In the genomic region with DNA sequence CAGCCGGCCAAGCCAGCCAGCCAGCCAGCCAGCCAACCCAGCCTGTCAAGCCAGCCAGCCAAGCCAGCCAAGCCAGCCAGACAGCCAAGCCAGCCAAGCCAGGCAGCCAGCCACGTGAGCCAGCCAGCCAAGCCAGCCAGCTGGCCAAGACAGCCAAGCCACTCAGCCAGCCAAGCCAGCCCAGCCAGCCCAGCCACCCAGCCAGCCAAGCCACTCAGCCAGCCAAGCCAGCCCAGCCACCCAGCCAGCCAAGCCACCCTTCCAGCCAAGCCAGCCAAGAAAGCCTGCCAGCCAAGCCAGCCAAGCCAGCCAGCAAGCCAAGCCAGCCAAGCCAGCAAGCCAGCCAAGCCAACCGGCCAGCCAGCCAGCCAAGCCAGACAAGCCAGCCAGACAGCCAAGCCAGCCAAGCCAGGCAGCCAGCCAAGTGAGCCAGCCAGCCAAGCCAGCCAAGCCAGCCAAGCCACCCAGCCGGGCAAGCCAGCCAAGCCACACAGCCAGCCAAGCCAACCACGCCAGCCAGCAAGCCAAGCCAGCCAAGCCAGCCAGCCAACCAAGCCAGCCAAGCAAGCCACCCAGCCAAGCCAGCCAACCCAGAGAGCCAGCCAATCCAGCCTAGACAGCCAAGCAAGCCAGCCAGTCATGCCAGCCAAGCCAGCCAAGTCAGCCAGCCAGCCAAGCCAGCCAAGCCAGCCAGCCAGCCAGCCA, we compare ENCODE assay signal across 8 cellular contexts.
DNase-seq lines count a peak whose midpoint lies in the region; ATAC-seq lines count a peak whose summit lies in the region.

No MANE protein-coding gene starts in this region.

- no peak overlapping the region for H3K4me2 ChIP-seq in mesendoderm (ENCODE audit: low read length)

- ATAC-seq in activated CD8-positive, alpha-beta memory T cell treated with anti-CD3 and anti-CD28 coated beads, Interleukin-2, amount 10 ng/mL, durations not matched to agents 7 days and 5 days = no peak
- ATAC-seq in right cardiac atrium = peak; percentile 36 to 44
- no peak for ATAC-seq in stimulated activated naive CD8-positive, alpha-beta T cell treated with anti-CD3 and anti-CD28 coated beads, Interleukin-15, Interleukin-2, amounts not matched to agents 100 U/mL and 50 U/mL, for 24 hours

- peaks cover 3% of the 10 kb centered on the region for H3K9me3 Mint-ChIP-seq in activated CD8-positive, alpha-beta memory T cell treated with anti-CD3 and anti-CD28 coated beads, Interleukin-2, amount 10 ng/mL, durations not matched to agents 7 days and 5 days (ENCODE audit: low read depth)

- H3K56ac ChIP-seq in mesendoderm (ENCODE audit: low read length) = no peak overlapping the region

- no peak overlapping the region for H3K27ac Mint-ChIP-seq in activated CD8-positive, alpha-beta memory T cell treated with anti-CD3 and anti-CD28 coated beads, Interleukin-2, amount 10 ng/mL, durations not matched to agents 7 days and 5 days

- 76% methylated on average over 5 of the region's 5 CpGs for WGBS in right cardiac atrium
- WGBS in mesendoderm (ENCODE audit: extremely low coverage, insufficient coverage, low lambda C conversion rate) = no CpG with 5 or more reads among the region's 5 CpGs

- no peaks in the 10 kb centered on the region for H3K79me1 ChIP-seq in mesendoderm (ENCODE audit: low read length)

- H3K9ac ChIP-seq in mesendoderm (ENCODE audit: low read length) = no peak overlapping the region

- H4K5ac ChIP-seq in mesendoderm (ENCODE audit: low read length) = no peak overlapping the region

- H2AK5ac ChIP-seq in mesendoderm (ENCODE audit: low read length) = no peak overlapping the region

- CTCF ChIA-PET in activated CD8-positive, alpha-beta memory T cell treated with anti-CD3 and anti-CD28 coated beads, Interleukin-2, amount 10 ng/mL, durations not matched to agents 7 days and 5 days (lab: Charles Lee) = no interaction called here

- no peak overlapping the region for H2BK15ac ChIP-seq in mesendoderm (replicated peaks; ENCODE audit: low read depth)

- no peak overlapping the region for H2BK5ac ChIP-seq in mesendoderm (ENCODE audit: low read length)

- H3K4ac ChIP-seq in mesendoderm (ENCODE audit: low read depth, low read length) = no peak overlapping the region

- peak; percentile 50 for DNase-seq in H7
- peak; percentile 54 for DNase-seq in activated CD8-positive, alpha-beta memory T cell treated with anti-CD3 and anti-CD28 coated beads, Interleukin-2, amount 10 ng/mL, durations not matched to agents 7 days and 5 days
- peak; percentile 69 to 92 (median 89) for DNase-seq in right cardiac atrium
- DNase-seq in stimulated activated naive CD8-positive, alpha-beta T cell treated with anti-CD3 and anti-CD28 coated beads, Interleukin-15, Interleukin-2, amounts not matched to agents 100 U/mL and 50 U/mL, for 24 hours = peak; percentile 50
- no peak for DNase-seq in HuH-7.5 (ENCODE audit: low spot score)
- DNase-seq in mesendoderm = no peak
- no peak for DNase-seq in SHP77 treated with DMSO at 0.1 percent for 48 hours (lab: John Stamatoyannopoulos, UW)
- DNase-seq in A172 (ENCODE audit: low spot score) = no peak

- H3K18ac ChIP-seq in mesendoderm (ENCODE audit: low read length) = no peak overlapping the region

- no peaks in the 10 kb centered on the region for H3K4me1 Mint-ChIP-seq in activated CD8-positive, alpha-beta memory T cell treated with anti-CD3 and anti-CD28 coated beads, Interleukin-2, amount 10 ng/mL, durations not matched to agents 7 days and 5 days

- H3K4me3 ChIP-seq in H7 (ENCODE audit: insufficient read depth, low read depth, low read length) = no peak overlapping the region
- no peak overlapping the region for H3K4me3 ChIP-seq in right cardiac atrium (ENCODE audit: low read length)
- no peak overlapping the region for H3K4me3 ChIP-seq in mesendoderm (ENCODE audit: low read length)

- no peak overlapping the region for H3K23ac ChIP-seq in mesendoderm (ENCODE audit: low read length)

- H3K27me3 Mint-ChIP-seq in activated CD8-positive, alpha-beta memory T cell treated with anti-CD3 and anti-CD28 coated beads, Interleukin-2, amount 10 ng/mL, durations not matched to agents 7 days and 5 days = no peaks in the 10 kb centered on the region

- H3K4me1 ChIP-seq in right cardiac atrium (ENCODE audit: control insufficient read depth, insufficient read depth, low read length) (no peaks in the 10 kb centered on the region), mesendoderm (ENCODE audit: control insufficient read depth, low read depth, low read length) (no peaks in the 10 kb centered on the region)

- no peaks in the 10 kb centered on the region for H3K79me2 ChIP-seq in mesendoderm (ENCODE audit: control insufficient read depth, insufficient read depth, low read length)

- intact Hi-C loops in right cardiac atrium (cut with DNase I) = no loop called here

- H3K36me3 ChIP-seq in H7 (replicated peaks; ENCODE audit: control insufficient read depth, insufficient read depth, low read length) (no peaks in the 10 kb centered on the region), mesendoderm (ENCODE audit: control insufficient read depth, insufficient read depth, low read length) (no peaks in the 10 kb centered on the region)

- H3K4me3 Mint-ChIP-seq in activated CD8-positive, alpha-beta memory T cell treated with anti-CD3 and anti-CD28 coated beads, Interleukin-2, amount 10 ng/mL, durations not matched to agents 7 days and 5 days = no peak overlapping the region

- no peaks in the 10 kb centered on the region for H3K27me3 ChIP-seq in H7 (ENCODE audit: control insufficient read depth, insufficient read depth, low read length)
- no peaks in the 10 kb centered on the region for H3K27me3 ChIP-seq in right cardiac atrium (ENCODE audit: control insufficient read depth, insufficient read depth)
- no peaks in the 10 kb centered on the region for H3K27me3 ChIP-seq in mesendoderm (ENCODE audit: insufficient read depth, low read length, poor library complexity)

- peaks cover under 1% of the 10 kb centered on the region for H3K36me3 Mint-ChIP-seq in activated CD8-positive, alpha-beta memory T cell treated with anti-CD3 and anti-CD28 coated beads, Interleukin-2, amount 10 ng/mL, durations not matched to agents 7 days and 5 days

- no peak overlapping the region for H3K27ac ChIP-seq in right cardiac atrium (ENCODE audit: low read length)
- no peak overlapping the region for H3K27ac ChIP-seq in mesendoderm (ENCODE audit: low read depth, low read length)

- peaks cover 2% of the 10 kb centered on the region for H3K9me3 ChIP-seq in right cardiac atrium (ENCODE audit: control insufficient read depth, low read length)

- no peak overlapping the region for H2BK120ac ChIP-seq in mesendoderm (ENCODE audit: low read depth, low read length)

- no peak overlapping the region for H4K8ac ChIP-seq in mesendoderm (ENCODE audit: low read depth, low read length)

Comparison
In these comparisons a context has a peak if more than half of its experiments do, and no peak if none do; other contexts are left out.
1. DNase-seq: peak in H7 (single experiment), activated CD8-positive, alpha-beta memory T cell treated with anti-CD3 and anti-CD28 coated beads, Interleukin-2, amount 10 ng/mL, durations not matched to agents 7 days and 5 days (single experiment), right cardiac atrium (3 of 3) and stimulated activated naive CD8-positive, alpha-beta T cell treated with anti-CD3 and anti-CD28 coated beads, Interleukin-15, Interleukin-2, amounts not matched to agents 100 U/mL and 50 U/mL, for 24 hours (single experiment); none in HuH-7.5 (single experiment), mesendoderm (single experiment), SHP77 treated with DMSO at 0.1 percent for 48 hours (single experiment) and A172 (single experiment).
2. ATAC-seq: peak in right cardiac atrium (2 of 2); none in activated CD8-positive, alpha-beta memory T cell treated with anti-CD3 and anti-CD28 coated beads, Interleukin-2, amount 10 ng/mL, durations not matched to agents 7 days and 5 days (single experiment) and stimulated activated naive CD8-positive, alpha-beta T cell treated with anti-CD3 and anti-CD28 coated beads, Interleukin-15, Interleukin-2, amounts not matched to agents 100 U/mL and 50 U/mL, for 24 hours (single experiment).